Comparison of ENCODE assay signal across 14 cellular contexts in genomic region chr10:5285186-5285585, GRCh38.
DNase-seq lines count a peak whose midpoint lies in the region; ATAC-seq and TF ChIP-seq lines count a peak whose summit lies in the region.
"Had no signal": no experiment of that assay in that cellular context is flagged by ENCODE, and none has a peak within 500 bp of the region (broad histone marks: within the 10 kb centered on the region; RNA-seq: fewer than 3 reads in every experiment).

No MANE protein-coding gene starts in this region.

- H3K9me3 Mint-ChIP-seq in activated T-cell treated with anti-CD3 and anti-CD28 coated beads, Interleukin-2, amount 50 U/mL, for 24 hours, result no peaks in the 10 kb centered on the region
- H3K9me3 Mint-ChIP-seq in HFFc6, result no peaks in the 10 kb centered on the region

- TF ChIP-seq CTCF in HFFc6 (IDR thresholded peaks at IDR 0.05), result no peak
- TF ChIP-seq CTCF in osteoblast (IDR thresholded peaks at IDR 0.05; ENCODE audit: extremely low read depth, low read depth, low read length), result no peak

- no peaks in the 10 kb centered on the region for H3K79me2 ChIP-seq in osteoblast (ENCODE audit: insufficient read depth, low read length)

- no peaks in the 10 kb centered on the region for H3K27me3 Mint-ChIP-seq in activated T-cell treated with anti-CD3 and anti-CD28 coated beads, Interleukin-2, amount 50 U/mL, for 24 hours
- H3K27me3 Mint-ChIP-seq in HFFc6 (ENCODE audit: insufficient read depth), result no peaks in the 10 kb centered on the region; the same call in none of the 2 replicates

- peaks cover 28% of the 10 kb centered on the region for H3K4me1 Mint-ChIP-seq in activated T-cell treated with anti-CD3 and anti-CD28 coated beads, Interleukin-2, amount 50 U/mL, for 24 hours (ENCODE audit: low read depth)
- peaks cover 20% of the 10 kb centered on the region for H3K4me1 Mint-ChIP-seq in HFFc6 (ENCODE audit: low read depth)

- no peak overlapping the region for H3K4me2 ChIP-seq in osteoblast (ENCODE audit: insufficient read depth, low read length)

- no peak for DNase-seq in activated T-cell treated with anti-CD3 and anti-CD28 coated beads, Interleukin-2, amount 50 U/mL, for 24 hours
- no peak for DNase-seq in activated T-cell treated with anti-CD3 and anti-CD28 coated beads, Interleukin-2, amount 50 U/mL, for 48 hours
- DNase-seq in HFFc6 (no peak), dermis blood vessel endothelial cell (peak; percentile 69), osteoblast (ENCODE audit: insufficient read length, low spot score, missing footprints) (no peak), Kasumi-1 (lab: John Stamatoyannopoulos, UW) (no peak), islet precursor cell (no peak)
- DNase-seq: DMS79, MM.1S, NCI-H1105, NCI-H1694 treated with DMSO at 0.1 percent for 48 hours, NCI-H69 had no signal

- peaks cover 14% of the 10 kb centered on the region for H3K4me1 ChIP-seq in osteoblast (ENCODE audit: insufficient read depth, low read length)

- ATAC-seq in GM19324 (IDR thresholded peaks at IDR 0.05; ENCODE audit: low FRiP score, unreplicated experiment), result no peak

- H3K27me3 ChIP-seq in osteoblast (ENCODE audit: insufficient read depth, low read length), result no peaks in the 10 kb centered on the region

- no peaks in the 10 kb centered on the region for H4K20me1 ChIP-seq in osteoblast (ENCODE audit: insufficient read depth, low read length)

- no peaks in the 10 kb centered on the region for H3K9me3 ChIP-seq in osteoblast (ENCODE audit: low read depth, low read length)

- H3K27ac Mint-ChIP-seq in activated T-cell treated with anti-CD3 and anti-CD28 coated beads, Interleukin-2, amount 50 U/mL, for 24 hours, result peak overlapping the region; percentile 85
- peak overlapping the region; percentile 87 for H3K27ac Mint-ChIP-seq in HFFc6

- H3K4me3 Mint-ChIP-seq in activated T-cell treated with anti-CD3 and anti-CD28 coated beads, Interleukin-2, amount 50 U/mL, for 24 hours, result no peak overlapping the region
- no peak overlapping the region for H3K4me3 Mint-ChIP-seq in HFFc6

- peak overlapping the region; percentile 79 for H2AFZ ChIP-seq in osteoblast (ENCODE audit: low read length)

- no peaks in the 10 kb centered on the region for H3K36me3 ChIP-seq in osteoblast (ENCODE audit: insufficient read depth, low read length)

- peak overlapping the region; percentile 51 for H3K27ac ChIP-seq in osteoblast (ENCODE audit: low read depth, low read length)

- no peak overlapping the region for H3K4me3 ChIP-seq in osteoblast (ENCODE audit: insufficient read depth, low read length)
- H3K4me3 ChIP-seq: GM12878 had no signal

- peaks cover 2% of the 10 kb centered on the region for H3K36me3 Mint-ChIP-seq in activated T-cell treated with anti-CD3 and anti-CD28 coated beads, Interleukin-2, amount 50 U/mL, for 24 hours (ENCODE audit: low read depth)
- no peaks in the 10 kb centered on the region for H3K36me3 Mint-ChIP-seq in HFFc6 (ENCODE audit: low read depth)
